In the genomic region with DNA sequence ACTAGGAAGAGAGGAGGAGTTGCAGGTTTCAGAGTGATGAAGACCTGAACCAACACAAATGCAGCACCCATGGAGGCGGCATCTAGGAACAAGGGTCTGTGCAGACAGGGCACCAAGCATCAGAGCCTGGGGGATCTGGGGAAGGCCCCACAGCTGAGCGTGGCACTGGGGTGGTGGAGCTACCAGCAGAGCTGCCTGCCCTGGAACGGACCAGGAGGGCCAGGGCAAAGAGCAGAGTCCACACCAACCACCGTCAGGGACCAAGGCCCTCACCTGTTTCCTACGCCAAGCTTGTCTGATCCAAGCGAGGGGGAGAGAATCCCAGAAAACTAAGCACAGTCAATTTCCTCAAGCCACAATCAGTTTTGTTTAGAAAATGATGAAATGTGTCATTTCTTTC, we compare ENCODE assay signal across 1 cellular context.
A peak's percentile ranks its signal among the peaks of the same experiment; 100 is the strongest.
TF ChIP-seq lines count a peak whose summit lies in the region.

No MANE protein-coding gene starts in this region.

TF ChIP-seq in HepG2, 621 proteins besides CTCF, POLR2A, EP300 and RAD21 (continued from another document):
- peak; percentile 20; the same call in 1 of the 2 replicates for TF ChIP-seq HNF4A (CRISPR knock-in tag; IDR thresholded peaks at IDR 0.05)
